Comparison of ENCODE assay signal across 1 cellular context in genomic region chr20:43457640-43458421, GRCh38.
TF ChIP-seq lines count a peak whose summit lies in the region.

SRSF6 (plus strand) TSS chr20:43457896; CDS start chr20:43458034, 138 bp downstream.

TF ChIP-seq in WTC11, 78 proteins besides CTCF, POLR2A, EP300 and RAD21 (continued from another document):
- TF ChIP-seq E2F5 (CRISPR knock-in tag; IDR thresholded peaks at IDR 0.05) (no peak; the same call in 1 of the 2 replicates), ZNF219 (CRISPR knock-in tag; IDR thresholded peaks at IDR 0.05; ENCODE audit: borderline replicate concordance) (peak; percentile 93; the same call in 1 of the 2 replicates), ZBTB21 (CRISPR knock-in tag; IDR thresholded peaks at IDR 0.05; ENCODE audit: borderline replicate concordance) (0 out of 2 replicates have a peak, but pooled peaks have one; percentile 6), ZNF281 (CRISPR knock-in tag; IDR thresholded peaks at IDR 0.05) (peak; percentile 75; the same call in 1 of the 2 replicates), GABPB1 (CRISPR knock-in tag; IDR thresholded peaks at IDR 0.05) (peak; percentile 73), NFE2L1 (CRISPR knock-in tag; IDR thresholded peaks at IDR 0.05) (peak; percentile 34; the same call in 1 of the 2 replicates), SP1 (CRISPR knock-in tag; conservative IDR thresholded peaks at IDR 0.05) (peak; percentile 77), ZMAT4 (CRISPR knock-in tag; IDR thresholded peaks at IDR 0.05) (0 out of 2 replicates have a peak, but pooled peaks have one; percentile 22), JUN (CRISPR knock-in tag; IDR thresholded peaks at IDR 0.05) (peak; percentile 90; the same call in 1 of the 2 replicates), CREB1 (CRISPR knock-in tag; IDR thresholded peaks at IDR 0.05) (peak; percentile 72; the same call in 1 of the 2 replicates), EMX1 (CRISPR knock-in tag; IDR thresholded peaks at IDR 0.05) (no peak), ZNF416 (CRISPR knock-in tag; IDR thresholded peaks at IDR 0.05) (peak; percentile 84), ZNF121 (CRISPR knock-in tag; IDR thresholded peaks at IDR 0.05) (0 out of 2 replicates have a peak, but pooled peaks have one; percentile 7), TEAD1 (CRISPR knock-in tag; IDR thresholded peaks at IDR 0.05) (peak; percentile 84; the same call in 1 of the 2 replicates), FOXP4 (CRISPR knock-in tag; IDR thresholded peaks at IDR 0.05) (peak; percentile 93), PRRX2 (CRISPR knock-in tag; IDR thresholded peaks at IDR 0.05) (no peak), ETV6 (CRISPR knock-in tag; IDR thresholded peaks at IDR 0.05) (0 out of 2 replicates have a peak, but pooled peaks have one; percentile 70), SOX15 (CRISPR knock-in tag; IDR thresholded peaks at IDR 0.05) (no peak), E2F1 (CRISPR knock-in tag; IDR thresholded peaks at IDR 0.05) (peak; percentile 67; the same call in 1 of the 2 replicates), MAX (CRISPR knock-in tag; IDR thresholded peaks at IDR 0.05) (peak; percentile 94), ATF6 (CRISPR knock-in tag; IDR thresholded peaks at IDR 0.05) (0 out of 2 replicates have a peak, but pooled peaks have one; percentile 51), ARID4B (CRISPR knock-in tag; IDR thresholded peaks at IDR 0.05; ENCODE audit: borderline replicate concordance) (0 out of 2 replicates have a peak, but pooled peaks have one; percentile 80), CREM (CRISPR knock-in tag; IDR thresholded peaks at IDR 0.05) (peak; percentile 35; the same call in 1 of the 2 replicates), ZSCAN18 (CRISPR knock-in tag; IDR thresholded peaks at IDR 0.05) (no peak), FOXP1 (CRISPR knock-in tag; IDR thresholded peaks at IDR 0.05; ENCODE audit: borderline replicate concordance) (peak; percentile 92), PREB (CRISPR knock-in tag; IDR thresholded peaks at IDR 0.05; ENCODE audit: borderline replicate concordance) (0 out of 2 replicates have a peak, but pooled peaks have one; percentile 11), USF1 (CRISPR knock-in tag; IDR thresholded peaks at IDR 0.05) (peak; percentile 66; the same call in 1 of the 2 replicates), GRHL2 (CRISPR knock-in tag; IDR thresholded peaks at IDR 0.05; ENCODE audit: insufficient replicate concordance, severe bottlenecking) (no peak), HMGXB4 (CRISPR knock-in tag; IDR thresholded peaks at IDR 0.05) (0 out of 2 replicates have a peak, but pooled peaks have one; percentile 57), ZNF138 (CRISPR knock-in tag; conservative IDR thresholded peaks at IDR 0.05) (no peak)
